8 cellular contexts compared by ENCODE assay signal in the genomic region with DNA sequence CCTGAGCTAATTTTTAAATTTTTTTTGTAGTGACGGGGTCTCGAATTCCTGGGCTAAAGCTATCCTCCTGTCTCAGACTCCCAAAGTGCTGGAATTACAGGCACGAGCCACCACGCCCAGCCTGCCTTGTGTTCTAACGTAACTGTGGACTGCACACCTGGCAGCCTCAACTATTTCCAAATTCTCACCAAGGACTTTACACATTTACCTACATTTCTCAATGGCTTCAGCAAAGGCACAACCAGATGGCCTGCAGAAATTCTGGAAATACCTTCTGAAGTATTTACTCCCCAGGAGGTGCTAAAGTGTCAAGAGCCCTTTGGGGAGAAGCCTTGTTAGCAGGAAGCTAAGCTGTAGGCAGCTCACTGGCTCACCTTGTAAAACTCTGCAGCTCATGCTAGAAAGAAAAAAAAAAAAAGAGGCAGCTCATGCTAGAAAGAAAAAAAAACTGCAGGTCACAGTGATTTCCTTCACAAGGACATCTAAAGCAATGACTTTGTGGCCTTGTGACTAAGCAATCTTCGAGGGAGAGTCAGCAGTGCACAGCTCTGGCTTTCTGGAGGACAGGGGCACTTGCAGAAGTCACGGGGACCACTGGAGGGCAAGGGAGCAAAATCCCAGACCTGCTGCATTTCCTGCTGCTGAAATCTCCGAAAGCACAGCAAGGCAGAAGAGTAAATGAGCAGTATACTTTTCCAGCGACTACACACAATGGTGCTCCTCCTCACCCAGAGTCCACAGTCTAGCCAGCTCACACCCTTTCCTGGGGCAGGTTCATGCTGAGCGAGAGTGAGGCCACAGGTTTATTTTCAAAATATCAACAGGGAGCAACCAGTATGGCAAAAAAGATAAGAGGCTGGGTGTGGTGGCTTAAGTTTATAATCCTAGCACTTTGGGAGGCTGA. TPM values are rescaled to one million over a fixed set of nuclear protein-coding genes. Genes with fewer than 3 reads are reported as not detected.
DNase-seq lines count a peak whose midpoint lies in the region; ATAC-seq and TF ChIP-seq lines count a peak whose summit lies in the region.

No MANE protein-coding gene starts in this region.

- peaks cover 11% of the 10 kb centered on the region for H3K36me3 Mint-ChIP-seq in progenitor cell of endocrine pancreas (ENCODE audit: insufficient read depth)

- no peak for ATAC-seq in GM21381 (IDR thresholded peaks at IDR 0.05; ENCODE audit: unreplicated experiment)

- TF ChIP-seq CTCF in progenitor cell of endocrine pancreas (IDR thresholded peaks at IDR 0.05; ENCODE audit: unreplicated experiment): no peak

- peaks cover 7% of the 10 kb centered on the region for H3K4me1 Mint-ChIP-seq in progenitor cell of endocrine pancreas (ENCODE audit: low read depth)

- DNase-seq in HK-2 (ENCODE audit: unreplicated experiment) (peak; percentile 34), RPMI7951 (ENCODE audit: low read depth) (peak; percentile 39), iPS DF 4.7 (ENCODE audit: extremely low read depth, low spot score) (peak; percentile 44), progenitor cell of endocrine pancreas (ENCODE audit: low spot score, unreplicated experiment) (no peak), NCI-H2196 (lab: John Stamatoyannopoulos, UW; ENCODE audit: unreplicated experiment) (no peak), AG08396 (ENCODE audit: low spot score) (no peak), NCI-H2081 treated with DMSO at 0.1 percent for 48 hours (lab: John Stamatoyannopoulos, UW) (no peak)

- H3K27ac Mint-ChIP-seq in progenitor cell of endocrine pancreas: peak overlapping the region; percentile 87

- H3K9me3 Mint-ChIP-seq in progenitor cell of endocrine pancreas (ENCODE audit: low read depth): no peaks in the 10 kb centered on the region

- no peak overlapping the region for H3K4me3 Mint-ChIP-seq in progenitor cell of endocrine pancreas (ENCODE audit: low read depth)

- H3K27me3 Mint-ChIP-seq in progenitor cell of endocrine pancreas: no peaks in the 10 kb centered on the region

RNA-seq across cellular contexts. Expression of gene BAIAP2L1, which starts 40.4 kb away (rescaled TPM):
- 7.1 and 9.4 TPM in 2 replicates for total RNA-seq in RPMI7951 (2014; rRNA removed; shearing (Covaris generic))
- 32.7 and 34.2 TPM in 2 replicates for total RNA-seq in progenitor cell of endocrine pancreas

Comparison
In these comparisons a context has a peak if more than half of its experiments do, and no peak if none do; other contexts are left out.
1. DNase-seq: peak in HK-2 (single experiment), RPMI7951 (single experiment) and iPS DF 4.7 (single experiment); none in progenitor cell of endocrine pancreas (single experiment), NCI-H2196 (single experiment), AG08396 (single experiment) and NCI-H2081 treated with DMSO at 0.1 percent for 48 hours (single experiment).